8 cellular contexts compared by ENCODE assay signal in the genomic region with DNA sequence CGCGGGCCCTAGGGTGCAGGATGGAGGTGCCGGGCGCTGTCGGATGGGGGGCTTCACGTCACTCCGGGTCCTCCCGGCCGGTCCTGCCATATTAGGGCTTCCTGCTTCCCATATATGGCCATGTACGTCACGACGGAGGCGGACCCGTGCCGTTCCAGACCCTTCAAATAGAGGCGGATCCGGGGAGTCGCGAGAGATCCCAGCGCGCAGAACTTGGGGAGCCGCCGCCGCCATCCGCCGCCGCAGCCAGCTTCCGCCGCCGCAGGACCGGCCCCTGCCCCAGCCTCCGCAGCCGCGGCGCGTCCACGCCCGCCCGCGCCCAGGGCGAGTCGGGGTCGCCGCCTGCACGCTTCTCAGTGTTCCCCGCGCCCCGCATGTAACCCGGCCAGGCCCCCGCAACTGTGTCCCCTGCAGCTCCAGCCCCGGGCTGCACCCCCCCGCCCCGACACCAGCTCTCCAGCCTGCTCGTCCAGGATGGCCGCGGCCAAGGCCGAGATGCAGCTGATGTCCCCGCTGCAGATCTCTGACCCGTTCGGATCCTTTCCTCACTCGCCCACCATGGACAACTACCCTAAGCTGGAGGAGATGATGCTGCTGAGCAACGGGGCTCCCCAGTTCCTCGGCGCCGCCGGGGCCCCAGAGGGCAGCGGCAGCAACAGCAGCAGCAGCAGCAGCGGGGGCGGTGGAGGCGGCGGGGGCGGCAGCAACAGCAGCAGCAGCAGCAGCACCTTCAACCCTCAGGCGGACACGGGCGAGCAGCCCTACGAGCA. TPM values are rescaled to one million over a fixed set of nuclear protein-coding genes. Genes with fewer than 3 reads are reported as not detected.
DNase-seq lines count a peak whose midpoint lies in the region; ATAC-seq and TF ChIP-seq lines count a peak whose summit lies in the region.

A gene (plus strand): TSS at position 192 of the 770 bp plus-strand sequence. CDS start 283 bp downstream, at position 475.

- no peaks in the 10 kb centered on the region for H3K79me2 ChIP-seq in OCI-LY7 (ENCODE audit: insufficient read depth, low read depth, low read length)

- WGBS in HUES64, result under 1% methylated on average over 76 of the region's 76 CpGs

- H3K4me2 ChIP-seq in OCI-LY7 (ENCODE audit: low read length), result peak within 1 kb of the TSS; percentile 91

- CTCF ChIA-PET in OCI-LY7 (lab: Charles Lee; ENCODE audit: unreplicated experiment), result interaction anchor here (0.6 kb wide), 1 partner anchor 24 kb away, joined by 3 read pairs; no protein-coding TSS in a partner anchor

- POLR2A ChIA-PET in OCI-LY7 (lab: Charles Lee), result interaction anchor here (0.6 to 0.7 kb wide), 4 partner anchors 66 to 1590 kb away, joined by 3 to 4 read pairs (median 4); a partner anchor contains a TSS

- no TSS peak for BruUV-seq in OCI-LY7 (replicated peaks; lab: Mats Ljungman, UMichigan)

- H3K4me1 ChIP-seq in HUES64 (ENCODE audit: insufficient read depth, low read length) (no peaks in the 10 kb centered on the region; the same call in 1 of the 2 replicates), OCI-LY7 (ENCODE audit: insufficient read depth, low read length, poor library complexity, severe bottlenecking) (peaks cover 19% of the 10 kb centered on the region), mucosa of descending colon (ENCODE audit: low read depth) (peaks cover 15% of the 10 kb centered on the region)

- H3K27me3 ChIP-seq in HUES64 (ENCODE audit: insufficient read depth, low read length), result peaks cover 21% of the 10 kb centered on the region

- peak within 1 kb of the TSS; percentile 74 for H3K4me3 ChIP-seq in HUES64 (ENCODE audit: low read length)
- peak within 1 kb of the TSS; percentile 74 for H3K4me3 ChIP-seq in OCI-LY7 (ENCODE audit: low read depth, low read length, poor library complexity, severe bottlenecking)
- H3K4me3 ChIP-seq in epithelial cell of esophagus (ENCODE audit: low read length), result peak within 1 kb of the TSS; percentile 97
- peak within 1 kb of the TSS; percentile 48 for H3K4me3 ChIP-seq in mucosa of descending colon

- H3K9me2 ChIP-seq in OCI-LY7 (ENCODE audit: insufficient read depth, low read length), result no peaks in the 10 kb centered on the region

- H3K9ac ChIP-seq in HUES64 (ENCODE audit: low read depth, low read length), result peak within 1 kb of the TSS; percentile 92

- TF ChIP-seq CTCF in OCI-LY7 (conservative IDR thresholded peaks at IDR 0.05; ENCODE audit: low read length), result no peak
- TF ChIP-seq CTCF in epithelial cell of esophagus (IDR thresholded peaks at IDR 0.05; ENCODE audit: insufficient read depth, low read depth, low read length, missing control alignments), result no peak
- TF ChIP-seq CTCF in mucosa of descending colon (IDR thresholded peaks at IDR 0.05), result no peak

- no peaks in the 10 kb centered on the region for H3K9me3 ChIP-seq in HUES64 (ENCODE audit: insufficient read depth, low read depth, low read length)
- no peaks in the 10 kb centered on the region for H3K9me3 ChIP-seq in OCI-LY7 (ENCODE audit: low read length)
- no peaks in the 10 kb centered on the region for H3K9me3 ChIP-seq in mucosa of descending colon

- H4K20me1 ChIP-seq in OCI-LY7 (ENCODE audit: insufficient read depth, low read length), result no peaks in the 10 kb centered on the region

- ATAC-seq in GM21526 (IDR thresholded peaks at IDR 0.05; ENCODE audit: low FRiP score, unreplicated experiment), result peak; percentile 52
- peak; percentile 66 for ATAC-seq in mucosa of descending colon

- H2AFZ ChIP-seq in OCI-LY7 (ENCODE audit: low read length), result peak within 1 kb of the TSS; percentile 93

- intact Hi-C loops in OCI-LY7 (cut with micrococcal nuclease; ENCODE audit: unreplicated experiment), result no loop called here
- intact Hi-C loops in mucosa of descending colon (cut with DNase I, micrococcal nuclease), result no loop called here

- DNase-seq in DMS 273 treated with DMSO at 0.1 percent for 48 hours (lab: John Stamatoyannopoulos, UW), result peak; percentile 90
- DNase-seq in OCI-LY7 (ENCODE audit: low spot score), result peak; percentile 92
- peak; percentile 93 for DNase-seq in activated T-cell treated with anti-CD3 and anti-CD28 coated beads for 24 hours (ENCODE audit: low read depth)
- DNase-seq in epithelial cell of esophagus (ENCODE audit: low read depth), result peak; percentile 95
- DNase-seq in mucosa of descending colon, result peak; percentile 95 to 97 (median 96)
- peak; percentile 91 to 94 for DNase-seq in stimulated activated CD8-positive, alpha-beta memory T cell treated with anti-CD3 and anti-CD28 coated beads, Interleukin-4, amount 100 ng/mL, for 1 hour (ENCODE audit: low read depth in 2 of 2, low spot score in 1 of 2)

- no peaks in the 10 kb centered on the region for H3K36me3 ChIP-seq in HUES64 (ENCODE audit: insufficient read depth, low read length)
- no peaks in the 10 kb centered on the region for H3K36me3 ChIP-seq in OCI-LY7 (ENCODE audit: insufficient read depth, low read length)
- no peaks in the 10 kb centered on the region for H3K36me3 ChIP-seq in mucosa of descending colon (ENCODE audit: low read depth)

- peak within 1 kb of the TSS; percentile 94 for H3K27ac ChIP-seq in HUES64 (ENCODE audit: low read depth, low read length)
- peak within 1 kb of the TSS; percentile 76 for H3K27ac ChIP-seq in OCI-LY7 (ENCODE audit: low read depth, low read length, poor library complexity, severe bottlenecking)

RNA-seq across cellular contexts. Expression of the gene that starts here (rescaled TPM):
- 10.5 TPM for polyA plus RNA-seq in HUES64 (2013, experiment 1 of 2)
- 7.4 TPM for polyA plus RNA-seq in HUES64 (2013, experiment 2 of 2)
- total RNA-seq in OCI-LY7 (2014; rRNA removed; shearing (Covaris generic)), result 0.10 and 0.13 TPM in 2 replicates
- total RNA-seq in OCI-LY7 (2022) (0.79 and 1.1 TPM in 2 replicates), mucosa of descending colon (10 to 100 TPM; 16.8 to 90.0 (median 23.5) TPM)

Comparison
In these comparisons a context has a peak if more than half of its experiments do, and no peak if none do; other contexts are left out.
1. Peak in every context shown above with its lines: DNase-seq, ATAC-seq, H3K4me3 ChIP-seq and H3K27ac ChIP-seq.
2. RNA of the gene that starts here (total RNA-seq): 16.8 to 90.0 TPM in mucosa of descending colon; 0.10 to 1.1 TPM in OCI-LY7; every median in the first group is over 4 times any median in the second.